In genomic region chr22:35113341-35113740, GRCh38 we compare ENCODE assay signal across 28 cellular contexts. TPM values are rescaled to one million over a fixed set of nuclear protein-coding genes. Genes with fewer than 3 reads are reported as not detected.
"Had no signal": no experiment of that assay in that cellular context is flagged by ENCODE, and none has a peak within 500 bp of the region (broad histone marks: within the 10 kb centered on the region; RNA-seq: fewer than 3 reads in every experiment).

No MANE protein-coding gene starts in this region.

- DNase-seq: dermis blood vessel endothelial cell; dorsolateral prefrontal cortex; effector CD4-positive, alpha-beta T cell; effector memory CD4-positive, alpha-beta T cell; erythroblast; esophagus squamous epithelium; foreskin fibroblast; foreskin melanocyte; gastrocnemius medialis; glutamatergic neuron; head of caudate nucleus; heart right ventricle; hippocampal formation; left cardiac atrium; left lung; left ventricle myocardium superior; lower lobe of right lung; mesenchymal stem cell; midbrain had no signal

- H3K27ac ChIP-seq: coronary artery, dorsolateral prefrontal cortex, epithelial cell of prostate, esophagus squamous epithelium, gastrocnemius medialis, heart right ventricle, left lung, lower lobe of right lung had no signal

- H3K36me3 ChIP-seq: esophagus squamous epithelium, gastrocnemius medialis, heart right ventricle, left lung, lower lobe of right lung had no signal

- H3K9me3 ChIP-seq: esophagus squamous epithelium, gastrocnemius medialis, left lung, lower lobe of right lung had no signal

- ATAC-seq: esophagus mucosa, gastrocnemius medialis, heart right ventricle, left cardiac atrium, left lung, left ventricle myocardium superior, lower lobe of right lung had no signal

- H3K4me3 ChIP-seq: coronary artery, dorsolateral prefrontal cortex, esophagus squamous epithelium, gastrocnemius medialis, heart right ventricle, left lung, lower lobe of right lung had no signal

- H3K4me1 ChIP-seq: esophagus squamous epithelium, gastrocnemius medialis, heart right ventricle, left lung, lower lobe of right lung had no signal

RNA-seq across cellular contexts. Expression of gene ISX, which starts 47.4 kb away (rescaled TPM):
- total RNA-seq: cerebellum, dermis blood vessel endothelial cell, dorsolateral prefrontal cortex, esophagus mucosa, esophagus squamous epithelium, glomerular endothelial cell, heart right ventricle, kidney epithelial cell, left cardiac atrium, left lung, left ventricle myocardium superior, lower lobe of right lung, lung microvascular endothelial cell, mononuclear cell, mucosa of gallbladder had no signal
